Comparison of ENCODE assay signal across 1 cellular context in the genomic region with DNA sequence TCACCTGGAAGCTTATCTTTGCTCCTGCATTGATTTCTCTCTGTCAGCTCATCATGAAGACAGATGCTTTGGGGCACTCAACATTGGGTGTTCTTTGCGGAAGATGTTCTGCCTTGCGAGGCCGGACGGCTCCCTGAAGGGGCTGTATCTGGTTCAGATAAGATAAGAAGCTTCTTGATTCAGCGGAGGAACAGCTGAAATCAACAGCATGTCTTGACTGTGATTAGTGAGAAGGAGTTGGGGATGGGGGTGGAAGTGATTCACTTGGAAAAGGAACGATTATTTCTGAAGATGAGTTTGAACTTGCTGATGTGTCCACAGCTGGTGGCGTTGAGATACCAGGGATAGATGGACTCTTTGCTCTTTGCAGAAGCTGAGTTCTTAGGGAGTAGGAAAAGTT.
TF ChIP-seq lines count a peak whose summit lies in the region.

No MANE protein-coding gene starts in this region.

TF ChIP-seq in GM23338, 12 proteins besides CTCF, POLR2A, EP300 and RAD21 (continued from another document):
- TF ChIP-seq ZNF462 (CRISPR knock-in tag; IDR thresholded peaks at IDR 0.05): no peak
- TF ChIP-seq ZNF331 (CRISPR knock-in tag; IDR thresholded peaks at IDR 0.05; ENCODE audit: low read depth): no peak
- no peak for TF ChIP-seq ETS1 (IDR thresholded peaks at IDR 0.05)
- TF ChIP-seq EZH2phosphoT487 (IDR thresholded peaks at IDR 0.05; ENCODE audit: unreplicated experiment): no peak
TF ChIP-seq in GM23338: peak in this region for 0.
